In genomic region chr4:128917781-128918180, GRCh38 we compare ENCODE assay signal across 1 cellular context.
A peak's percentile ranks its signal among the peaks of the same experiment; 100 is the strongest.
TF ChIP-seq lines count a peak whose summit lies in the region.

No MANE protein-coding gene starts in this region.

TF ChIP-seq in GM12878, 131 proteins besides CTCF, POLR2A, EP300 and RAD21 (continued from another document):
- peak; percentile 80 for TF ChIP-seq CBX5 (IDR thresholded peaks at IDR 0.05; ENCODE audit: low read depth)
- TF ChIP-seq NR2C1 (IDR thresholded peaks at IDR 0.05): no peak
- TF ChIP-seq RAD51 (IDR thresholded peaks at IDR 0.05): 0 out of 2 replicates have a peak, but pooled peaks have one; percentile 29
- TF ChIP-seq BCL3 (IDR thresholded peaks at IDR 0.05; ENCODE audit: borderline replicate concordance, insufficient read depth, low read depth, low read length, poor library complexity, severe bottlenecking): peak; percentile 72
- no peak for TF ChIP-seq IRF3 (IDR thresholded peaks at IDR 0.05)
- no peak for TF ChIP-seq SREBF1 (IDR thresholded peaks at IDR 0.05; ENCODE audit: low read length)
- peak; percentile 94 for TF ChIP-seq MLLT1 (IDR thresholded peaks at IDR 0.05)
- 0 out of 2 replicates have a peak, but pooled peaks have one; percentile 50 for TF ChIP-seq MEF2A (IDR thresholded peaks at IDR 0.05; ENCODE audit: insufficient read depth, low read depth, low read length)
- TF ChIP-seq DPF2 (IDR thresholded peaks at IDR 0.05): peak; percentile 77
- no peak for TF ChIP-seq ELK1 (IDR thresholded peaks at IDR 0.05; ENCODE audit: low read depth, low read length)
- TF ChIP-seq EED (IDR thresholded peaks at IDR 0.05; ENCODE audit: low read depth): peak; percentile 80
- no peak for TF ChIP-seq BACH1 (IDR thresholded peaks at IDR 0.05; ENCODE audit: borderline replicate concordance)
- TF ChIP-seq HDAC6 (IDR thresholded peaks at IDR 0.05; ENCODE audit: unreplicated experiment): no peak
- 0 out of 2 replicates have a peak, but pooled peaks have one; percentile 43 for TF ChIP-seq ZNF24 (IDR thresholded peaks at IDR 0.05)
- TF ChIP-seq CREB1 (IDR thresholded peaks at IDR 0.05; ENCODE audit: low read depth): 0 out of 2 replicates have a peak, but pooled peaks have one; percentile 63
- peak; percentile 64 for TF ChIP-seq GATAD2B (conservative IDR thresholded peaks at IDR 0.05; ENCODE audit: low read depth)
- TF ChIP-seq ZNF207 (IDR thresholded peaks at IDR 0.05; ENCODE audit: borderline replicate concordance): no peak
- 0 out of 2 replicates have a peak, but pooled peaks have one; percentile 44 for TF ChIP-seq ZNF384 (IDR thresholded peaks at IDR 0.05; ENCODE audit: borderline replicate concordance, low read depth, low read length)
- peak; percentile 86 for TF ChIP-seq NFIC (IDR thresholded peaks at IDR 0.05; ENCODE audit: low read depth, low read length)
- peak; percentile 75 for TF ChIP-seq IRF4 (IDR thresholded peaks at IDR 0.05; ENCODE audit: low read depth, low read length)
- TF ChIP-seq SKIL (IDR thresholded peaks at IDR 0.05; ENCODE audit: low read depth, poor library complexity, severe bottlenecking): peak; percentile 67
- no peak for TF ChIP-seq WRNIP1 (IDR thresholded peaks at IDR 0.05; ENCODE audit: borderline replicate concordance, low read depth, low read length)
- peak; percentile 49; the same call in 1 of the 2 replicates for TF ChIP-seq NR2F1 (conservative IDR thresholded peaks at IDR 0.05)
- no peak for TF ChIP-seq STAT1 (conservative IDR thresholded peaks at IDR 0.05)
- peak; percentile 68 for TF ChIP-seq MEF2B (IDR thresholded peaks at IDR 0.05; ENCODE audit: partially characterized antibody, poor library complexity, severe bottlenecking)
- TF ChIP-seq MAX (IDR thresholded peaks at IDR 0.05; ENCODE audit: low read depth, low read length): no peak
- TF ChIP-seq TAF1 (IDR thresholded peaks at IDR 0.05; ENCODE audit: borderline replicate concordance, low read depth, low read length): 0 out of 2 replicates have a peak, but pooled peaks have one; percentile 9
- no peak for TF ChIP-seq SRF (IDR thresholded peaks at IDR 0.05; ENCODE audit: low read depth in 2 of 2, low read length in 2 of 2)
- TF ChIP-seq PAX8 (IDR thresholded peaks at IDR 0.05): no peak
- TF ChIP-seq ZBTB33 (IDR thresholded peaks at IDR 0.05): no peak
- peak; percentile 67; the same call in 1 of the 2 replicates for TF ChIP-seq ZNF217 (IDR thresholded peaks at IDR 0.05)
- TF ChIP-seq BRCA1 (IDR thresholded peaks at IDR 0.05; ENCODE audit: low read depth, low read length): no peak
- TF ChIP-seq PKNOX1 (IDR thresholded peaks at IDR 0.05): no peak
- peak; percentile 52; the same call in 1 of the 2 replicates for TF ChIP-seq CREM (IDR thresholded peaks at IDR 0.05; ENCODE audit: low read depth)
- TF ChIP-seq SPI1 (IDR thresholded peaks at IDR 0.05; ENCODE audit: borderline replicate concordance, insufficient read depth, low read depth, low read length): no peak
- peak; percentile 78; the same call in 1 of the 2 replicates for TF ChIP-seq ATF2 (IDR thresholded peaks at IDR 0.05; ENCODE audit: low read length)
- no peak for TF ChIP-seq SIN3A (IDR thresholded peaks at IDR 0.05; ENCODE audit: low read depth, low read length)
- peak; percentile 85 for TF ChIP-seq MTA2 (IDR thresholded peaks at IDR 0.05; ENCODE audit: low read depth)
- TF ChIP-seq IKZF1 (conservative IDR thresholded peaks at IDR 0.05): peak; percentile 77
- TF ChIP-seq BMI1 (IDR thresholded peaks at IDR 0.05; ENCODE audit: borderline replicate concordance): peak; percentile 48; the same call in 1 of the 2 replicates
- TF ChIP-seq KAT2A (conservative IDR thresholded peaks at IDR 0.05; ENCODE audit: control insufficient read depth, low read depth, low read length): no peak
- no peak for TF ChIP-seq EZH2 (IDR thresholded peaks at IDR 0.05; ENCODE audit: borderline replicate concordance, control insufficient read depth, low read depth, low read length)
- no peak for TF ChIP-seq ZBED1 (IDR thresholded peaks at IDR 0.05; ENCODE audit: borderline replicate concordance)
- TF ChIP-seq NFXL1 (IDR thresholded peaks at IDR 0.05; ENCODE audit: borderline replicate concordance): no peak
